In the genomic region with DNA sequence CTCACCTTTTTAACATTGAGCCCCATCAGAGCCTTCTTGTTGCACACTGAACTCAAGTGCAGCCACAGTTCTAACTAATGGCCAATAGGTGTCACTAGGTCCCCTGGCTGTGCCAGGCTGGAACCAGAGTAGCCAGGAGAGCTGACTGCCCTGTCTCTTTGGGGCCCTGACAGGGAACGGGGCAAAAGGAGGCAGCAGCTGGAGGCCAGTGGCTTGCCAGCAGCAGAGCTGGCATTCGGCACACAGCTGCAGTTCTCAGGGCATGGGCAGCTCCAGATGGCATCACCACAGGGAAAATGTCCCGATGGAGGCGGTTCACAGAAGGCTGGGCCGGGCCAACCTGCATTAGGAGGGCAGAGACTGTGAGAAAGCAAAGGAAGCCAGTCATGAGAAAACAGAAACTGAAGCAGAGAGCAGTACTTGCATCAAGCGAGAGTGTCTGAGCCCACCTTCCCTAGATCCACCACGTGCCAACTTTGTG, we compare ENCODE assay signal across 8 cellular contexts.
A peak's percentile ranks its signal among the peaks of the same experiment; 100 is the strongest.
DNase-seq lines count a peak whose midpoint lies in the region; ATAC-seq, FAIRE-seq and TF ChIP-seq lines count a peak whose summit lies in the region.

No MANE protein-coding gene starts in this region.

- H3K9me1 ChIP-seq in endothelial cell of umbilical vein (replicated peaks; ENCODE audit: control insufficient read depth, extremely low read depth, insufficient read depth, low read length): no peaks in the 10 kb centered on the region

- no peaks in the 10 kb centered on the region for H3K79me2 ChIP-seq in endothelial cell of umbilical vein (ENCODE audit: control insufficient read depth, insufficient read depth, low read length)
- no peaks in the 10 kb centered on the region for H3K79me2 ChIP-seq in parathyroid adenoma

- H3K9me3 ChIP-seq in endothelial cell of umbilical vein (replicated peaks; ENCODE audit: control insufficient read depth, insufficient read depth, low read length) (no peaks in the 10 kb centered on the region), parathyroid adenoma (ENCODE audit: control insufficient read depth, low read length) (no peaks in the 10 kb centered on the region), sigmoid colon (no peaks in the 10 kb centered on the region)

- DNase-seq in AG08395 (ENCODE audit: low spot score) (peak; percentile 66), OCI-M1 (lab: John Stamatoyannopoulos, UW) (peak; percentile 70), endothelial cell of umbilical vein (ENCODE audit: low read depth, low spot score) (peak; percentile 45), sigmoid colon (no peak)
- no peak for DNase-seq in central memory CD4-positive, alpha-beta T cell

- intact Hi-C loops in endothelial cell of umbilical vein (cut with micrococcal nuclease) (loop anchor here (5.0 kb wide), 1 partner anchor 329 kb away; no protein-coding TSS in a partner anchor), sigmoid colon (cut with DNase I) (no loop called here)

- H2AFZ ChIP-seq in endothelial cell of umbilical vein (ENCODE audit: low read depth, low read length) (no peak overlapping the region), parathyroid adenoma (no peak overlapping the region)

- no peak for TF ChIP-seq POLR2A in endothelial cell of umbilical vein (IDR thresholded peaks at IDR 0.05; ENCODE audit: low read depth, low read length)
- TF ChIP-seq POLR2A in sigmoid colon (IDR thresholded peaks at IDR 0.05): no peak

- no peak for FAIRE-seq in endothelial cell of umbilical vein (lab: Jason Lieb, UNC)

- no peak overlapping the region for H3K4me2 ChIP-seq in endothelial cell of umbilical vein (ENCODE audit: insufficient read depth, low read length)
- no peak overlapping the region for H3K4me2 ChIP-seq in parathyroid adenoma (ENCODE audit: low read length)

- POLR2A ChIA-PET in endothelial cell of umbilical vein (lab: Charles Lee): no interaction called here

- TF ChIP-seq EP300 in sigmoid colon (IDR thresholded peaks at IDR 0.05): no peak

- H3K27ac ChIP-seq in endothelial cell of umbilical vein (ENCODE audit: insufficient read depth, low read depth, low read length) (no peak overlapping the region), parathyroid adenoma (no peak overlapping the region), sigmoid colon (no peak overlapping the region)

- no peaks in the 10 kb centered on the region for H4K20me1 ChIP-seq in endothelial cell of umbilical vein (replicated peaks; ENCODE audit: control insufficient read depth, extremely low read depth, insufficient read depth, low read length)

- dilution Hi-C loops in endothelial cell of umbilical vein (cut with MboI; ENCODE audit: extremely low pct_ligation_motif_present, low sequenced_read_pairs): loop anchor here (25.0 kb wide), 1 partner anchor 151 kb away; no protein-coding TSS in a partner anchor

- TF ChIP-seq CTCF in GM12873 (IDR thresholded peaks at IDR 0.05; ENCODE audit: insufficient read depth, low read depth, low read length, missing control alignments): peak; percentile 85
- peak; percentile 46 to 79 for TF ChIP-seq CTCF in endothelial cell of umbilical vein (IDR thresholded peaks at IDR 0.05; ENCODE audit: extremely low read depth in 1 of 2, insufficient read depth in 1 of 2, low read depth in 1 of 2, low read length in 2 of 2)
- TF ChIP-seq CTCF in parathyroid adenoma (IDR thresholded peaks at IDR 0.05): peak; percentile 25
- TF ChIP-seq CTCF in sigmoid colon (IDR thresholded peaks at IDR 0.05): peak in 1 of 4 experiments; percentile 31

- ATAC-seq in HG03025 (IDR thresholded peaks at IDR 0.05; ENCODE audit: low FRiP score, unreplicated experiment): peak; percentile 53

- H3K4me1 ChIP-seq in endothelial cell of umbilical vein (ENCODE audit: control insufficient read depth, extremely low read depth, insufficient read depth, low read length) (no peaks in the 10 kb centered on the region), parathyroid adenoma (no peaks in the 10 kb centered on the region), sigmoid colon (no peaks in the 10 kb centered on the region)

- no peaks in the 10 kb centered on the region for H3K36me3 ChIP-seq in endothelial cell of umbilical vein (ENCODE audit: control insufficient read depth in 2 of 2, extremely low read depth in 1 of 2, insufficient read depth in 2 of 2, low read length in 2 of 2)
- no peaks in the 10 kb centered on the region for H3K36me3 ChIP-seq in parathyroid adenoma (ENCODE audit: control insufficient read depth, insufficient read depth, low read length)
- no peaks in the 10 kb centered on the region for H3K36me3 ChIP-seq in sigmoid colon

- BruUV-seq in endothelial cell of umbilical vein (replicated peaks; lab: Mats Ljungman, UMichigan): no TSS peak

- H3K9ac ChIP-seq in endothelial cell of umbilical vein (replicated peaks; ENCODE audit: extremely low read depth, insufficient read depth, low read length) (no peak overlapping the region), parathyroid adenoma (no peak overlapping the region)

- WGBS in sigmoid colon, 2 donors: 71 to 81% methylated on average over 7 of the region's 7 CpGs

- CTCF ChIA-PET in endothelial cell of umbilical vein (lab: Charles Lee): interaction anchor here (0.6 to 1.4 kb wide), 13 partner anchors 8 to 761 kb away, joined by 3 to 23 read pairs (median 3); no protein-coding TSS in a partner anchor

- H3K27me3 ChIP-seq in endothelial cell of umbilical vein (ENCODE audit: control insufficient read depth in 2 of 2, insufficient read depth in 2 of 2, low read length in 2 of 2) (peaks cover 0 to 2% of the 10 kb centered on the region in 2 experiments), parathyroid adenoma (ENCODE audit: control insufficient read depth, insufficient read depth, low read length) (no peaks in the 10 kb centered on the region), sigmoid colon (no peaks in the 10 kb centered on the region)

- H3K4me3 ChIP-seq in endothelial cell of umbilical vein (replicated peaks in 1 of 3; ENCODE audit: insufficient read depth in 1 of 3, low read depth in 1 of 3, low read length in 3 of 3): no peak overlapping the region
- no peak overlapping the region for H3K4me3 ChIP-seq in parathyroid adenoma (ENCODE audit: low read depth, low read length)
- no peak overlapping the region for H3K4me3 ChIP-seq in sigmoid colon

TF ChIP-seq in endothelial cell of umbilical vein, 7 proteins besides CTCF, POLR2A, EP300 and RAD21:
- TF ChIP-seq, protein P1, sequence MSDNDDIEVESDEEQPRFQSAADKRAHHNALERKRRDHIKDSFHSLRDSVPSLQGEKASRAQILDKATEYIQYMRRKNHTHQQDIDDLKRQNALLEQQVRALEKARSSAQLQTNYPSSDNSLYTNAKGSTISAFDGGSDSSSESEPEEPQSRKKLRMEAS (IDR thresholded peaks at IDR 0.05; ENCODE audit: insufficient read depth, insufficient read length): no peak
- TF ChIP-seq FOS (IDR thresholded peaks at IDR 0.05; ENCODE audit: borderline replicate concordance, insufficient read depth, low read length) (no peak), EZH2 (IDR thresholded peaks at IDR 0.05; ENCODE audit: borderline replicate concordance, low read depth, low read length, severe bottlenecking) (no peak), POLR2AphosphoS5 (IDR thresholded peaks at IDR 0.05; ENCODE audit: insufficient read depth, low read depth, low read length) (no peak), JUN (IDR thresholded peaks at IDR 0.05; ENCODE audit: borderline replicate concordance, insufficient read depth, insufficient read length, low read depth) (no peak), MYC (IDR thresholded peaks at IDR 0.05; ENCODE audit: low read depth, low read length) (no peak), GATA2 (IDR thresholded peaks at IDR 0.05; ENCODE audit: insufficient read depth, insufficient read length, low read depth, low read length) (no peak)

Comparison
In these comparisons a context has a peak if more than half of its experiments do, and no peak if none do; other contexts are left out.
1. DNase-seq: peak in AG08395 (single experiment), OCI-M1 (single experiment) and endothelial cell of umbilical vein (single experiment); none in central memory CD4-positive, alpha-beta T cell (single experiment) and sigmoid colon (single experiment).